Comparison of ENCODE assay signal across 8 cellular contexts in the genomic region with DNA sequence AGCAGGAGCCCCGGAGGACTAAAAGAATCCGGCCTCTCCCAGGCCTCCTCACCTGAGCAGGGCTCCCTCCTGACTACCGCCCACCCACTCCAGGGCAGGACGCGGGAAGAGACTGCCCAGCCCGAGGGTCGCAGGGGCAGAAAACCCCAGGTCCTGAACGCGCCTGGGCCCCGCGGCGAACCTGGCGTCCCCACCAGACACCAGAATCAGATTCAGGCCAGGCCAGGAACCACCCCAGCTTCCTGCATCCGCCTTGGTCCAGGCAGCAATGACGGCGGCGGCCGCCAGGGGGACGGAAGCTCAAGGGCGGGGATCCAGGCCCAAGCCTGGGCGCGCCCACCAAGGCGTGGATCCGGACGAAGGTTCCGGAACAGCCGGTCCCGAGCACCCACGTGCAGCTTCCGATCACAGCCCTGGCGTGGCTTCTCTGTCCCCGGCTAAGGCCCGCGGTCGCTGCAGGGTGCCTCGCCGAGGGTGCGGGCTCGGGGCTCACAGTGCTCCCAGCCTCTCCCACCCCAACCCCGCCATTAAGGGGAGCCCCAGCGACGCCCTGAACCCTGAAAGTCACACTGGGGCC. TPM values are rescaled to one million over a fixed set of nuclear protein-coding genes. Genes with fewer than 3 reads are reported as not detected.
DNase-seq lines count a peak whose midpoint lies in the region; ATAC-seq and TF ChIP-seq lines count a peak whose summit lies in the region.

No MANE protein-coding gene starts in this region.

- intact Hi-C loops in breast epithelium (cut with DNase I; ENCODE audit: low total_unique reads) = no loop called here
- intact Hi-C loops in spleen (cut with DNase I; ENCODE audit: low total_unique reads) = loop anchor here (10.0 kb wide), 1 partner anchor 55 kb away; no protein-coding TSS in a partner anchor

- ATAC-seq in HG02973 (IDR thresholded peaks at IDR 0.05; ENCODE audit: unreplicated experiment) (peak; percentile 64), WTC11 (peak; percentile 72), HG02763 (IDR thresholded peaks at IDR 0.05; ENCODE audit: unreplicated experiment) (no peak)

- H3K9me3 ChIP-seq in breast epithelium = no peaks in the 10 kb centered on the region
- H3K9me3 ChIP-seq in spleen = no peaks in the 10 kb centered on the region

- TF ChIP-seq POLR2A in breast epithelium (IDR thresholded peaks at IDR 0.05) (no peak), spleen (IDR thresholded peaks at IDR 0.05) (no peak)

- H3K27me3 ChIP-seq in breast epithelium (no peaks in the 10 kb centered on the region), spleen (replicated peaks in 1 of 7) (no peaks in the 10 kb centered on the region)

- CTCF ChIA-PET in WTC11 (lab: Charles Lee) = interaction anchor here (0.5 to 1.7 kb wide), 44 partner anchors 9 to 893 kb away, joined by 3 to 27 read pairs (median 5); partner anchors contain the start of genes ACTN4, CAPN12, CCER2 and ECH1

- TF ChIP-seq CTCF in GM10266 (IDR thresholded peaks at IDR 0.05; ENCODE audit: control insufficient read depth, insufficient read depth, low read depth, missing control alignments) (peak; percentile 81), WTC11 (IDR thresholded peaks at IDR 0.05) (peak; percentile 86), breast epithelium (IDR thresholded peaks at IDR 0.05) (peak; percentile 88 to 98 (median 98)), spleen (IDR thresholded peaks at IDR 0.05 in 8 of 11, conservative IDR thresholded peaks at IDR 0.05 in 3 of 11) (peak; percentile 92 to 99 (median 98))

- H3K9me3 Mint-ChIP-seq in WTC11 = peaks cover 3% of the 10 kb centered on the region; the same call in 1 of the 2 replicates
- no peaks in the 10 kb centered on the region for H3K9me3 Mint-ChIP-seq in immature natural killer cell

- H3K27me3 Mint-ChIP-seq in WTC11 (ENCODE audit: low read depth) (peaks cover 9% of the 10 kb centered on the region), immature natural killer cell (ENCODE audit: low read depth in 3 of 3) (peaks cover 0 to 2% (median 0%) of the 10 kb centered on the region in 3 donors)

- no peaks in the 10 kb centered on the region for H3K36me3 ChIP-seq in breast epithelium
- no peaks in the 10 kb centered on the region for H3K36me3 ChIP-seq in spleen

- DNase-seq in GM10266 (ENCODE audit: extremely low spot score) (peak; percentile 88), WTC11 (ENCODE audit: low spot score) (peak; percentile 92), breast epithelium (ENCODE audit: low spot score in 2 of 2) (peak; percentile 84 to 93), immature natural killer cell (peak; percentile 91 to 92 (median 92)), spleen (peak; percentile 99), DMS114 treated with DMSO at 0.1 percent for 48 hours (lab: John Stamatoyannopoulos, UW; ENCODE audit: unreplicated experiment) (no peak)

- H3K4me1 Mint-ChIP-seq in WTC11 (peaks cover 4% of the 10 kb centered on the region), immature natural killer cell (peaks cover 7 to 9% of the 10 kb centered on the region in 2 donors)

- H3K4me1 ChIP-seq in breast epithelium (peaks cover 0 to 3% of the 10 kb centered on the region in 2 donors), spleen (peaks cover 0 to 20% (median 12%) of the 10 kb centered on the region in 6 donors)

- H3K4me3 Mint-ChIP-seq in WTC11 (peak overlapping the region; percentile 44), immature natural killer cell (peak overlapping the region; percentile 65 to 85 (median 75))

- H3K4me3 ChIP-seq in breast epithelium = peak overlapping the region; percentile 21 to 66 (median 46)
- peak overlapping the region; percentile 23 to 68 (median 39) for H3K4me3 ChIP-seq in spleen

- POLR2A ChIA-PET in WTC11 (lab: Charles Lee) = interaction anchor here (0.6 to 1.2 kb wide), 3 partner anchors 32 to 83 kb away, joined by 3 to 4 read pairs (median 4); no protein-coding TSS in a partner anchor

- H3K27ac Mint-ChIP-seq in WTC11 = no peak overlapping the region
- peak overlapping the region; percentile 90 to 97 (median 92) for H3K27ac Mint-ChIP-seq in immature natural killer cell

- peak overlapping the region; percentile 62 to 91 for H3K27ac ChIP-seq in breast epithelium
- peak overlapping the region; percentile 63 to 89 (median 83) for H3K27ac ChIP-seq in spleen

- H3K36me3 Mint-ChIP-seq in WTC11 (no peaks in the 10 kb centered on the region), immature natural killer cell (no peaks in the 10 kb centered on the region)

- WGBS in spleen, 5 donors = 3 to 10% (median 7%) methylated on average over 36 to 42 of the region's 42 CpGs

TF ChIP-seq in WTC11, 78 proteins besides CTCF, POLR2A, EP300 and RAD21 (continues in another document):
- TF ChIP-seq, protein P1, sequence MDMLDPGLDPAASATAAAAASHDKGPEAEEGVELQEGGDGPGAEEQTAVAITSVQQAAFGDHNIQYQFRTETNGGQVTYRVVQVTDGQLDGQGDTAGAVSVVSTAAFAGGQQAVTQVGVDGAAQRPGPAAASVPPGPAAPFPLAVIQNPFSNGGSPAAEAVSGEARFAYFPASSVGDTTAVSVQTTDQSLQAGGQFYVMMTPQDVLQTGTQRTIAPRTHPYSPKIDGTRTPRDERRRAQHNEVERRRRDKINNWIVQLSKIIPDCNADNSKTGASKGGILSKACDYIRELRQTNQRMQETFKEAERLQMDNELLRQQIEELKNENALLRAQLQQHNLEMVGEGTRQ (CRISPR knock-in tag; IDR thresholded peaks at IDR 0.05) = no peak
- TF ChIP-seq ZBTB21 (CRISPR knock-in tag; IDR thresholded peaks at IDR 0.05; ENCODE audit: borderline replicate concordance) = no peak
- TF ChIP-seq, protein P2, sequence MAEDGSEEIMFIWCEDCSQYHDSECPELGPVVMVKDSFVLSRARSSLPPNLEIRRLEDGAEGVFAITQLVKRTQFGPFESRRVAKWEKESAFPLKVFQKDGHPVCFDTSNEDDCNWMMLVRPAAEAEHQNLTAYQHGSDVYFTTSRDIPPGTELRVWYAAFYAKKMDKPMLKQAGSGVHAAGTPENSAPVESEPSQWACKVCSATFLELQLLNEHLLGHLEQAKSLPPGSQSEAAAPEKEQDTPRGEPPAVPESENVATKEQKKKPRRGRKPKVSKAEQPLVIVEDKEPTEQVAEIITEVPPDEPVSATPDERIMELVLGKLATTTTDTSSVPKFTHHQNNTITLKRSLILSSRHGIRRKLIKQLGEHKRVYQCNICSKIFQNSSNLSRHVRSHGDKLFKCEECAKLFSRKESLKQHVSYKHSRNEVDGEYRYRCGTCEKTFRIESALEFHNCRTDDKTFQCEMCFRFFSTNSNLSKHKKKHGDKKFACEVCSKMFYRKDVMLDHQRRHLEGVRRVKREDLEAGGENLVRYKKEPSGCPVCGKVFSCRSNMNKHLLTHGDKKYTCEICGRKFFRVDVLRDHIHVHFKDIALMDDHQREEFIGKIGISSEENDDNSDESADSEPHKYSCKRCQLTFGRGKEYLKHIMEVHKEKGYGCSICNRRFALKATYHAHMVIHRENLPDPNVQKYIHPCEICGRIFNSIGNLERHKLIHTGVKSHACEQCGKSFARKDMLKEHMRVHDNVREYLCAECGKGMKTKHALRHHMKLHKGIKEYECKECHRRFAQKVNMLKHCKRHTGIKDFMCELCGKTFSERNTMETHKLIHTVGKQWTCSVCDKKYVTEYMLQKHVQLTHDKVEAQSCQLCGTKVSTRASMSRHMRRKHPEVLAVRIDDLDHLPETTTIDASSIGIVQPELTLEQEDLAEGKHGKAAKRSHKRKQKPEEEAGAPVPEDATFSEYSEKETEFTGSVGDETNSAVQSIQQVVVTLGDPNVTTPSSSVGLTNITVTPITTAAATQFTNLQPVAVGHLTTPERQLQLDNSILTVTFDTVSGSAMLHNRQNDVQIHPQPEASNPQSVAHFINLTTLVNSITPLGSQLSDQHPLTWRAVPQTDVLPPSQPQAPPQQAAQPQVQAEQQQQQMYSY (CRISPR knock-in tag; IDR thresholded peaks at IDR 0.05) = peak; percentile 61
- TF ChIP-seq SMAD3 (CRISPR knock-in tag; IDR thresholded peaks at IDR 0.05; ENCODE audit: borderline replicate concordance) = no peak; the same call in 1 of the 2 replicates
- no peak for TF ChIP-seq KAT7 (CRISPR knock-in tag; IDR thresholded peaks at IDR 0.05; ENCODE audit: borderline replicate concordance)
- TF ChIP-seq SP1 (CRISPR knock-in tag; conservative IDR thresholded peaks at IDR 0.05) = no peak
- TF ChIP-seq, protein P3, sequence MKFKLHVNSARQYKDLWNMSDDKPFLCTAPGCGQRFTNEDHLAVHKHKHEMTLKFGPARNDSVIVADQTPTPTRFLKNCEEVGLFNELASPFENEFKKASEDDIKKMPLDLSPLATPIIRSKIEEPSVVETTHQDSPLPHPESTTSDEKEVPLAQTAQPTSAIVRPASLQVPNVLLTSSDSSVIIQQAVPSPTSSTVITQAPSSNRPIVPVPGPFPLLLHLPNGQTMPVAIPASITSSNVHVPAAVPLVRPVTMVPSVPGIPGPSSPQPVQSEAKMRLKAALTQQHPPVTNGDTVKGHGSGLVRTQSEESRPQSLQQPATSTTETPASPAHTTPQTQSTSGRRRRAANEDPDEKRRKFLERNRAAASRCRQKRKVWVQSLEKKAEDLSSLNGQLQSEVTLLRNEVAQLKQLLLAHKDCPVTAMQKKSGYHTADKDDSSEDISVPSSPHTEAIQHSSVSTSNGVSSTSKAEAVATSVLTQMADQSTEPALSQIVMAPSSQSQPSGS (CRISPR knock-in tag; IDR thresholded peaks at IDR 0.05; ENCODE audit: borderline replicate concordance, low read depth) = no peak

RNA-seq across cellular contexts. Expression of gene LGALS7, which starts 3.6 kb away (rescaled TPM):
- 2.3 TPM in 1 of 3 replicates, not detected in the others for total RNA-seq in WTC11 (2021)
- total RNA-seq in breast epithelium = 1 to 10 TPM in 1 of 3 donors, not detected in 2; 1.5 TPM
- not detected for polyA plus RNA-seq in immature natural killer cell
- total RNA-seq in spleen = 1 to 10 TPM in 1 of 7 donors, not detected in 6; 4.4 TPM
- 1 to 10 TPM in 2 of 3 donors, under 1 TPM in 1; 0.52 to 7.4 (median 5.1) TPM for polyA plus RNA-seq in spleen

RNA-seq across cellular contexts. Expression of gene LGALS7B, which starts 19.3 kb away (rescaled TPM):
- total RNA-seq in WTC11 (2021) (1.2 to 3.7 TPM (median 2.7 TPM) in 3 replicates), breast epithelium (10 to 100 TPM in 1 of 3 donors, 1 to 10 TPM in 1, not detected in 1; 5.9 to 23.6 TPM), spleen (10 to 100 TPM in 2 of 7 donors, 1 to 10 TPM in 2, not detected in 3; 1.1 to 60.3 (median 17.5) TPM)
- polyA plus RNA-seq in immature natural killer cell (not detected), spleen (100 to 1,000 TPM in 2 of 3 donors, 1 to 10 TPM in 1; 1.1 to 167 (median 116) TPM)

RNA-seq across cellular contexts. Expression of gene CAPN12, which starts 25.4 kb away (rescaled TPM):
- total RNA-seq in WTC11 (2021) (9.6 to 9.9 TPM (median 9.8 TPM) in 3 replicates), breast epithelium (1 to 10 TPM in 2 of 3 donors, under 1 TPM in 1; 0.16 to 9.2 (median 4.1) TPM), spleen (10 to 100 TPM in 5 of 7 donors, 1 to 10 TPM in 2; 9.0 to 25.6 (median 12.6) TPM)
- polyA plus RNA-seq in immature natural killer cell (10 to 100 TPM; 25.7 to 72.8 (median 55.1) TPM), spleen (10 to 100 TPM; 15.2 to 33.3 (median 29.1) TPM)

RNA-seq across cellular contexts. Expression of gene LGALS4, which starts 43.0 kb away (rescaled TPM):
- total RNA-seq in WTC11 (2021) (1.1 to 1.5 TPM (median 1.4 TPM) in 3 replicates), breast epithelium (10 to 100 TPM in 1 of 3 donors, under 1 TPM in 2; 0.80 to 16.4 (median 0.88) TPM), spleen (1 to 10 TPM; 1.1 to 7.5 (median 2.8) TPM)
- polyA plus RNA-seq in immature natural killer cell (not detected), spleen (1 to 10 TPM; 2.9 to 9.6 (median 9.3) TPM)
